ENCODE assay signal across 1 cellular context in the genomic region with DNA sequence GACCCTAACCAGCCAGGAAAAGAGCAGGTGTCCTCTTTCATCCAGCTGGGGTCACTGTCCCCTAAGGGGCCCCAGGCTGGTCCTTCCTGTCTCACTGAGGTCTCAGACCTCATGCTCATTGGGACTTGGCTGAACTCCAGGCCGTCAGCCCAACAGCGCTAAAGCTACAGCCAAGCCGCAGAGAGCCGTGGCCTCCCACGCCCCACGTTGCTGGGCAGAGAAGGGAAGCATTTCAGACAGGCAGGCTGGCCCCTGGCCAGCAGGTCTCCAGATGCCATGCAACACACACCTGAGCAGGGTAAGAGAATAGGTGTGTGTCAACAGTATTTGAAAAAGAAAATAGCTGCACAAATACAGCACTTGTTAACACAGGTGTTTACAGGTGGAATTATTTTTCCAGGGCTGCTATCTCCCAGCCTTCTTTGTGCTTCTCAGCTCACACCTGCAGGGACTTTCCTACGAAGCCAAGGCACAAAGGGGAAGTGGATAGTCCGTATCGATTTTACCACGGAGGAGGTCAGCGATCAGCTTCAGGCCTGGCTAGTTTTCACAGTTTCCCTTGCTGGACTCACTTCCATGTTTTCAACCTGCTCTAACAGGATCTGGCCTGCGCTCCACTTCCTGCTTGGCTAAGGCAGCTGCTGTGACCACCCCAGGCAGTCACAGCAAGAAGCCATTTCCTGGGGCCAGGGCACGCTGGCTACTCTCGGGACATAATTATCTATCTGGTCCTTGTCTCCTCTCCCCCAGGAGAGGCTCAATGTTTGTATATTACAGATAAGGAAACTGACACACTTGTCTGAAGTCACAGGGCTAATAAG.
TF ChIP-seq lines count a peak whose summit lies in the region.

No MANE protein-coding gene starts in this region.

TF ChIP-seq in GM12878, 131 proteins besides CTCF, POLR2A, EP300 and RAD21 (continued from another document):
- TF ChIP-seq, protein P1, sequence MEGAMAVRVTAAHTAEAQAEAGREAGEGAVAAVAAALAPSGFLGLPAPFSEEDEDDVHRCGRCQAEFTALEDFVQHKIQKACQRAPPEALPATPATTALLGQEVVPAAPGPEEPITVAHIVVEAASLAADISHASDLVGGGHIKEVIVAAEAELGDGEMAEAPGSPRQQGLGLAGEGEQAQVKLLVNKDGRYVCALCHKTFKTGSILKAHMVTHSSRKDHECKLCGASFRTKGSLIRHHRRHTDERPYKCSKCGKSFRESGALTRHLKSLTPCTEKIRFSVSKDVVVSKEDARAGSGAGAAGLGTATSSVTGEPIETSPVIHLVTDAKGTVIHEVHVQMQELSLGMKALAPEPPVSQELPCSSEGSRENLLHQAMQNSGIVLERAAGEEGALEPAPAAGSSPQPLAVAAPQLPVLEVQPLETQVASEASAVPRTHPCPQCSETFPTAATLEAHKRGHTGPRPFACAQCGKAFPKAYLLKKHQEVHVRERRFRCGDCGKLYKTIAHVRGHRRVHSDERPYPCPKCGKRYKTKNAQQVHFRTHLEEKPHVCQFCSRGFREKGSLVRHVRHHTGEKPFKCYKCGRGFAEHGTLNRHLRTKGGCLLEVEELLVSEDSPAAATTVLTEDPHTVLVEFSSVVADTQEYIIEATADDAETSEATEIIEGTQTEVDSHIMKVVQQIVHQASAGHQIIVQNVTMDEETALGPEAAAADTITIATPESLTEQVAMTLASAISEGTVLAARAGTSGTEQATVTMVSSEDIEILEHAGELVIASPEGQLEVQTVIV (IDR thresholded peaks at IDR 0.05; ENCODE audit: borderline replicate concordance, partially characterized antibody) = peak; percentile 20
- peak; percentile 35 for TF ChIP-seq SP1 (IDR thresholded peaks at IDR 0.05; ENCODE audit: low read depth, low read length)
- peak; percentile 76 for TF ChIP-seq NFIC (IDR thresholded peaks at IDR 0.05; ENCODE audit: low read depth, low read length)
- peak; percentile 95 for TF ChIP-seq RFX5 (IDR thresholded peaks at IDR 0.05; ENCODE audit: low read depth, low read length)
- no peak for TF ChIP-seq GABPA (IDR thresholded peaks at IDR 0.05; ENCODE audit: low read depth)
- TF ChIP-seq, protein P2, sequence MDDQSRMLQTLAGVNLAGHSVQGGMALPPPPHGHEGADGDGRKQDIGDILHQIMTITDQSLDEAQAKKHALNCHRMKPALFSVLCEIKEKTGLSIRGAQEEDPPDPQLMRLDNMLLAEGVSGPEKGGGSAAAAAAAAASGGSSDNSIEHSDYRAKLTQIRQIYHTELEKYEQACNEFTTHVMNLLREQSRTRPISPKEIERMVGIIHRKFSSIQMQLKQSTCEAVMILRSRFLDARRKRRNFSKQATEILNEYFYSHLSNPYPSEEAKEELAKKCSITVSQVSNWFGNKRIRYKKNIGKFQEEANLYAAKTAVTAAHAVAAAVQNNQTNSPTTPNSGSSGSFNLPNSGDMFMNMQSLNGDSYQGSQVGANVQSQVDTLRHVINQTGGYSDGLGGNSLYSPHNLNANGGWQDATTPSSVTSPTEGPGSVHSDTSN (IDR thresholded peaks at IDR 0.05; ENCODE audit: insufficient replicate concordance, low read depth, low read length) = no peak
- TF ChIP-seq SUZ12 (IDR thresholded peaks at IDR 0.05; ENCODE audit: unreplicated experiment) = no peak
- 0 out of 2 replicates have a peak, but pooled peaks have one; percentile 22 for TF ChIP-seq LARP7 (IDR thresholded peaks at IDR 0.05)
- TF ChIP-seq, protein P3, sequence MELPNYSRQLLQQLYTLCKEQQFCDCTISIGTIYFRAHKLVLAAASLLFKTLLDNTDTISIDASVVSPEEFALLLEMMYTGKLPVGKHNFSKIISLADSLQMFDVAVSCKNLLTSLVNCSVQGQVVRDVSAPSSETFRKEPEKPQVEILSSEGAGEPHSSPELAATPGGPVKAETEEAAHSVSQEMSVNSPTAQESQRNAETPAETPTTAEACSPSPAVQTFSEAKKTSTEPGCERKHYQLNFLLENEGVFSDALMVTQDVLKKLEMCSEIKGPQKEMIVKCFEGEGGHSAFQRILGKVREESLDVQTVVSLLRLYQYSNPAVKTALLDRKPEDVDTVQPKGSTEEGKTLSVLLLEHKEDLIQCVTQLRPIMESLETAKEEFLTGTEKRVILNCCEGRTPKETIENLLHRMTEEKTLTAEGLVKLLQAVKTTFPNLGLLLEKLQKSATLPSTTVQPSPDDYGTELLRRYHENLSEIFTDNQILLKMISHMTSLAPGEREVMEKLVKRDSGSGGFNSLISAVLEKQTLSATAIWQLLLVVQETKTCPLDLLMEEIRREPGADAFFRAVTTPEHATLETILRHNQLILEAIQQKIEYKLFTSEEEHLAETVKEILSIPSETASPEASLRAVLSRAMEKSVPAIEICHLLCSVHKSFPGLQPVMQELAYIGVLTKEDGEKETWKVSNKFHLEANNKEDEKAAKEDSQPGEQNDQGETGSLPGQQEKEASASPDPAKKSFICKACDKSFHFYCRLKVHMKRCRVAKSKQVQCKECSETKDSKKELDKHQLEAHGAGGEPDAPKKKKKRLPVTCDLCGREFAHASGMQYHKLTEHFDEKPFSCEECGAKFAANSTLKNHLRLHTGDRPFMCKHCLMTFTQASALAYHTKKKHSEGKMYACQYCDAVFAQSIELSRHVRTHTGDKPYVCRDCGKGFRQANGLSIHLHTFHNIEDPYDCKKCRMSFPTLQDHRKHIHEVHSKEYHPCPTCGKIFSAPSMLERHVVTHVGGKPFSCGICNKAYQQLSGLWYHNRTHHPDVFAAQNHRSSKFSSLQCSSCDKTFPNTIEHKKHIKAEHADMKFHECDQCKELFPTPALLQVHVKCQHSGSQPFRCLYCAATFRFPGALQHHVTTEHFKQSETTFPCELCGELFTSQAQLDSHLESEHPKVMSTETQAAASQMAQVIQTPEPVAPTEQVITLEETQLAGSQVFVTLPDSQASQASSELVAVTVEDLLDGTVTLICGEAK (IDR thresholded peaks at IDR 0.05; ENCODE audit: borderline replicate concordance) = no peak
- peak; percentile 96 for TF ChIP-seq SMAD1 (IDR thresholded peaks at IDR 0.05; ENCODE audit: low read depth, partially characterized antibody)
- TF ChIP-seq EGR1 (IDR thresholded peaks at IDR 0.05; ENCODE audit: borderline replicate concordance in 1 of 2, low read depth in 2 of 2, low read length in 2 of 2) = peak in 1 of 2 experiments; percentile 83; a peak in 1 of 3 replicates
- TF ChIP-seq, protein P4, sequence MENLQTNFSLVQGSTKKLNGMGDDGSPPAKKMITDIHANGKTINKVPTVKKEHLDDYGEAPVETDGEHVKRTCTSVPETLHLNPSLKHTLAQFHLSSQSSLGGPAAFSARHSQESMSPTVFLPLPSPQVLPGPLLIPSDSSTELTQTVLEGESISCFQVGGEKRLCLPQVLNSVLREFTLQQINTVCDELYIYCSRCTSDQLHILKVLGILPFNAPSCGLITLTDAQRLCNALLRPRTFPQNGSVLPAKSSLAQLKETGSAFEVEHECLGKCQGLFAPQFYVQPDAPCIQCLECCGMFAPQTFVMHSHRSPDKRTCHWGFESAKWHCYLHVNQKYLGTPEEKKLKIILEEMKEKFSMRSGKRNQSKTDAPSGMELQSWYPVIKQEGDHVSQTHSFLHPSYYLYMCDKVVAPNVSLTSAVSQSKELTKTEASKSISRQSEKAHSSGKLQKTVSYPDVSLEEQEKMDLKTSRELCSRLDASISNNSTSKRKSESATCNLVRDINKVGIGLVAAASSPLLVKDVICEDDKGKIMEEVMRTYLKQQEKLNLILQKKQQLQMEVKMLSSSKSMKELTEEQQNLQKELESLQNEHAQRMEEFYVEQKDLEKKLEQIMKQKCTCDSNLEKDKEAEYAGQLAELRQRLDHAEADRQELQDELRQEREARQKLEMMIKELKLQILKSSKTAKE (IDR thresholded peaks at IDR 0.05; ENCODE audit: low read depth, poor library complexity, severe bottlenecking) = peak; percentile 64
- TF ChIP-seq SPI1 (IDR thresholded peaks at IDR 0.05; ENCODE audit: borderline replicate concordance, insufficient read depth, low read depth, low read length) = peak; percentile 98
- TF ChIP-seq, protein P5, sequence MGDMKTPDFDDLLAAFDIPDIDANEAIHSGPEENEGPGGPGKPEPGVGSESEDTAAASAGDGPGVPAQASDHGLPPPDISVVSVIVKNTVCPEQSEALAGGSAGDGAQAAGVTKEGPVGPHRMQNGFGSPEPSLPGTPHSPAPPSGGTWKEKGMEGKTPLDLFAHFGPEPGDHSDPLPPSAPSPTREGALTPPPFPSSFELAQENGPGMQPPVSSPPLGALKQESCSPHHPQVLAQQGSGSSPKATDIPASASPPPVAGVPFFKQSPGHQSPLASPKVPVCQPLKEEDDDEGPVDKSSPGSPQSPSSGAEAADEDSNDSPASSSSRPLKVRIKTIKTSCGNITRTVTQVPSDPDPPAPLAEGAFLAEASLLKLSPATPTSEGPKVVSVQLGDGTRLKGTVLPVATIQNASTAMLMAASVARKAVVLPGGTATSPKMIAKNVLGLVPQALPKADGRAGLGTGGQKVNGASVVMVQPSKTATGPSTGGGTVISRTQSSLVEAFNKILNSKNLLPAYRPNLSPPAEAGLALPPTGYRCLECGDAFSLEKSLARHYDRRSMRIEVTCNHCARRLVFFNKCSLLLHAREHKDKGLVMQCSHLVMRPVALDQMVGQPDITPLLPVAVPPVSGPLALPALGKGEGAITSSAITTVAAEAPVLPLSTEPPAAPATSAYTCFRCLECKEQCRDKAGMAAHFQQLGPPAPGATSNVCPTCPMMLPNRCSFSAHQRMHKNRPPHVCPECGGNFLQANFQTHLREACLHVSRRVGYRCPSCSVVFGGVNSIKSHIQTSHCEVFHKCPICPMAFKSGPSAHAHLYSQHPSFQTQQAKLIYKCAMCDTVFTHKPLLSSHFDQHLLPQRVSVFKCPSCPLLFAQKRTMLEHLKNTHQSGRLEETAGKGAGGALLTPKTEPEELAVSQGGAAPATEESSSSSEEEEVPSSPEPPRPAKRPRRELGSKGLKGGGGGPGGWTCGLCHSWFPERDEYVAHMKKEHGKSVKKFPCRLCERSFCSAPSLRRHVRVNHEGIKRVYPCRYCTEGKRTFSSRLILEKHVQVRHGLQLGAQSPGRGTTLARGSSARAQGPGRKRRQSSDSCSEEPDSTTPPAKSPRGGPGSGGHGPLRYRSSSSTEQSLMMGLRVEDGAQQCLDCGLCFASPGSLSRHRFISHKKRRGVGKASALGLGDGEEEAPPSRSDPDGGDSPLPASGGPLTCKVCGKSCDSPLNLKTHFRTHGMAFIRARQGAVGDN (IDR thresholded peaks at IDR 0.05) = peak; percentile 66
- TF ChIP-seq PAX5 (IDR thresholded peaks at IDR 0.05; ENCODE audit: borderline replicate concordance, low read depth, low read length) = peak; percentile 73
- TF ChIP-seq NR2C2 (IDR thresholded peaks at IDR 0.05; ENCODE audit: borderline replicate concordance, control insufficient read depth, insufficient read length, low read depth) = no peak
